In the genomic region with DNA sequence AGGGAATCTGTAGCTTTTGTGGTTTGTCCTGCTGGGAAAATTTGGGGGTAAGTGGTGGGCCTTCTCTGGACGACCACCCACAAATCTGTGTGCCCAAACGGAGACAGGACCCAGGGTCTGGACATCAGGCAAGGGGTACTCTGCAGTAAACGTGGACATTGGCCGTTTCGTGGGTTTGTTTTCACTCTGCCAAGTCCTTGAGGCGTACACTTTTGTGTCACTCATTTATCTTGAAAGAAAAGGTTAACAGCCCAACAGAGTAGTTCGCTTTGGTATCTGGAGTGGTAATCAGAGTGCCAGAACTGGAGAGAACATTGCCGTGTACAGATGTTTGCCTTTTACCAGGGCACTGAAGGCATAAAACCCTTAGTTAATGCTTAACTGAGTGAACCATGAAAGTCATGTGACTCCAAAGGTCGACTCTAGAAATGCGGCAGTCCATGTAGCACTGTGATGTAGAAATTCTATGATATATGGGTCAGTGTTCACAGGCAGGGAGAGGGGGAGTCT, we compare ENCODE assay signal across 6 cellular contexts. TPM values are rescaled to one million over a fixed set of nuclear protein-coding genes. Genes with fewer than 3 reads are reported as not detected.
DNase-seq lines count a peak whose midpoint lies in the region; ATAC-seq and TF ChIP-seq lines count a peak whose summit lies in the region.

No MANE protein-coding gene starts in this region.

- H3K4me1 ChIP-seq in RWPE2 (ENCODE audit: insufficient read depth, poor library complexity, severe bottlenecking), result peaks cover 6% of the 10 kb centered on the region

- peak overlapping the region; percentile 74 for H3K27ac ChIP-seq in RWPE2 (ENCODE audit: poor library complexity, severe bottlenecking)

- H3K27me3 Mint-ChIP-seq in immature natural killer cell (ENCODE audit: low read depth in 3 of 3), result peaks cover 4 to 8% (median 6%) of the 10 kb centered on the region in 3 donors
- no peaks in the 10 kb centered on the region for H3K27me3 Mint-ChIP-seq in type B pancreatic cell

- H3K27ac Mint-ChIP-seq in immature natural killer cell (peak overlapping the region; percentile 65 to 97 (median 86)), type B pancreatic cell (peak overlapping the region; percentile 64)

- no peaks in the 10 kb centered on the region for H3K9me3 ChIP-seq in RWPE2 (ENCODE audit: severe bottlenecking)

- ATAC-seq in GM19324 (IDR thresholded peaks at IDR 0.05; ENCODE audit: low FRiP score, unreplicated experiment) (peak; percentile 33), RWPE2 (ENCODE audit: low read depth) (no peak), HG03039 (IDR thresholded peaks at IDR 0.05; ENCODE audit: unreplicated experiment) (no peak)

- H3K4me3 ChIP-seq in RWPE2 (ENCODE audit: severe bottlenecking), result peak overlapping the region; percentile 84

- no peaks in the 10 kb centered on the region for H3K27me3 ChIP-seq in RWPE2 (ENCODE audit: insufficient read depth, poor library complexity, severe bottlenecking)

- H3K36me3 ChIP-seq in RWPE2 (ENCODE audit: low read depth), result no peaks in the 10 kb centered on the region; the same call in 1 of the 2 replicates

- no peaks in the 10 kb centered on the region for H3K9me3 Mint-ChIP-seq in immature natural killer cell
- no peaks in the 10 kb centered on the region for H3K9me3 Mint-ChIP-seq in type B pancreatic cell

- DNase-seq in RWPE2 (ENCODE audit: low spot score) (no peak), immature natural killer cell (no peak), type B pancreatic cell (ENCODE audit: extremely low spot score, unreplicated experiment) (no peak), NCI-H2196 (lab: John Stamatoyannopoulos, UW; ENCODE audit: unreplicated experiment) (no peak)

- H3K4me1 Mint-ChIP-seq in immature natural killer cell, result peaks cover 50 to 60% of the 10 kb centered on the region in 2 donors
- peaks cover 38% of the 10 kb centered on the region for H3K4me1 Mint-ChIP-seq in type B pancreatic cell (ENCODE audit: unreplicated experiment)

- H3K4me3 Mint-ChIP-seq in immature natural killer cell (peak overlapping the region; percentile 90 to 94 (median 93)), type B pancreatic cell (peak overlapping the region; percentile 81)

- TF ChIP-seq CTCF in RWPE2 (IDR thresholded peaks at IDR 0.05; ENCODE audit: poor library complexity, severe bottlenecking) (no peak), type B pancreatic cell (conservative IDR thresholded peaks at IDR 0.05) (no peak)

- no peaks in the 10 kb centered on the region for H3K36me3 Mint-ChIP-seq in immature natural killer cell
- H3K36me3 Mint-ChIP-seq in type B pancreatic cell, result peaks cover 4% of the 10 kb centered on the region

RNA-seq across cellular contexts. Expression of a gene that starts 15.4 kb away (rescaled TPM):
- 10 to 100 TPM; 19.1 to 64.9 (median 26.2) TPM for polyA plus RNA-seq in immature natural killer cell
- 41.1 and 51.1 TPM in 2 replicates for total RNA-seq in type B pancreatic cell (ENCODE audit: low replicate concordance)

RNA-seq across cellular contexts. Expression of a gene that starts 15.6 kb away (rescaled TPM):
- 1 to 10 TPM in 2 of 3 donors, under 1 TPM in 1; 0.37 to 1.7 (median 1.2) TPM for polyA plus RNA-seq in immature natural killer cell
- 1.4 and 2.2 TPM in 2 replicates for total RNA-seq in type B pancreatic cell (ENCODE audit: low replicate concordance)

RNA-seq across cellular contexts. Expression of a gene that starts 36.4 kb away (rescaled TPM):
- not detected for polyA plus RNA-seq in immature natural killer cell
- not detected in 2 replicates for total RNA-seq in type B pancreatic cell (ENCODE audit: low replicate concordance)

RNA-seq across cellular contexts. Expression of a gene that starts 41.9 kb away (rescaled TPM):
- polyA plus RNA-seq in immature natural killer cell, result 10 to 100 TPM in 2 of 3 donors, 1 to 10 TPM in 1; 4.7 to 16.6 (median 10.3) TPM
- total RNA-seq in type B pancreatic cell (ENCODE audit: low replicate concordance), result 20.5 and 35.9 TPM in 2 replicates

RNA-seq across cellular contexts. Expression of a gene that starts 57.9 kb away (rescaled TPM):
- polyA plus RNA-seq in immature natural killer cell, result 10 to 100 TPM in 1 of 3 donors, 1 to 10 TPM in 2; 4.7 to 19.4 (median 8.5) TPM
- total RNA-seq in type B pancreatic cell (ENCODE audit: low replicate concordance), result 10.8 and 14.9 TPM in 2 replicates
